20 cellular contexts compared by ENCODE assay signal in the genomic region with DNA sequence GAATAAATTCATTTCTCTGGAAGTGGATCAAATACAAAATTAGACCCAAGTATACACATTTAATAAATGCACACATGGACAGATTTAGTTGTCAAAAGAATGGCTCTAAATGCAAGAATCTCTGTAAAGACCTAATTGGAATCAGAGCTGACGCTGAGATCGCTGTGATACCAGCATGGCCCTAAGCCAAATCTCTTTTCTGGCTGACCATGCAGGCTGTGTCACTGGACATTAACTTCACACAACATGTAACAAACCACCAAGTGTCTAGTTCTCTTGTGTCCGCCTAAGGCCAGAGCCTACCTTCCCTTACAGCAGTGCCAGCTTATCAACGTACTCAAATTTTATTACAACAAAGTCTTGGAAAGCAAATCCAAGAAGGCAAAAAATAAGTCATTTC.
DNase-seq lines count a peak whose midpoint lies in the region; ATAC-seq, FAIRE-seq and TF ChIP-seq lines count a peak whose summit lies in the region.
"Had no signal": no experiment of that assay in that cellular context is flagged by ENCODE, and none has a peak within 500 bp of the region (broad histone marks: within the 10 kb centered on the region; RNA-seq: fewer than 3 reads in every experiment).

No MANE protein-coding gene starts in this region.

- H3K23ac ChIP-seq in trophoblast cell (ENCODE audit: low read length): no peak overlapping the region

- H2BK12ac ChIP-seq in trophoblast cell (ENCODE audit: low read length): no peak overlapping the region

- H4K91ac ChIP-seq in trophoblast cell (ENCODE audit: low read depth, low read length): no peak overlapping the region

- H3K4me2 ChIP-seq in SK-N-SH (peak overlapping the region; percentile 56), endothelial cell of umbilical vein (ENCODE audit: insufficient read depth, low read length) (no peak overlapping the region), trophoblast cell (ENCODE audit: low read length) (no peak overlapping the region)
- H3K4me2 ChIP-seq: neural progenitor cell had no signal

- H3F3A ChIP-seq in SK-N-SH (replicated peaks; ENCODE audit: insufficient read depth): peaks cover 42% of the 10 kb centered on the region

- H3K27ac ChIP-seq in SK-N-SH (ENCODE audit: low read depth in 2 of 2, low read length in 1 of 2) (peak overlapping the region; percentile 60 to 82), endothelial cell of umbilical vein (ENCODE audit: insufficient read depth, low read depth, low read length) (no peak overlapping the region), trophoblast cell (ENCODE audit: low read depth, low read length) (no peak overlapping the region)
- H3K27ac ChIP-seq: neural progenitor cell had no signal

- ATAC-seq in HG03175 (IDR thresholded peaks at IDR 0.05; ENCODE audit: unreplicated experiment): no peak
- ATAC-seq in HG02840 (IDR thresholded peaks at IDR 0.05; ENCODE audit: low FRiP score, unreplicated experiment): no peak
- ATAC-seq: CD8-positive, alpha-beta T cell; stimulated activated effector memory CD8-positive, alpha-beta T cell treated with anti-CD3 and anti-CD28 coated beads, Interleukin-12 subunit alpha, Interleukin-12 subunit beta, amount 100 ng/mL, for 72 hours had no signal

- TF ChIP-seq RAD21 in SK-N-SH (IDR thresholded peaks at IDR 0.05; ENCODE audit: low read length): peak; percentile 34

- H3K9me1 ChIP-seq in endothelial cell of umbilical vein (replicated peaks; ENCODE audit: control insufficient read depth, extremely low read depth, insufficient read depth, low read length): no peaks in the 10 kb centered on the region

- H3K27me3 ChIP-seq in BE2C (no peaks in the 10 kb centered on the region), SK-N-SH (ENCODE audit: insufficient read depth) (no peaks in the 10 kb centered on the region), endothelial cell of umbilical vein (ENCODE audit: control insufficient read depth in 2 of 2, insufficient read depth in 2 of 2, low read length in 2 of 2) (no peaks in the 10 kb centered on the region), trophoblast cell (ENCODE audit: insufficient read depth, low read length) (no peaks in the 10 kb centered on the region)
- H3K27me3 ChIP-seq: neural progenitor cell had no signal

- no peak overlapping the region for H3K9ac ChIP-seq in SK-N-SH
- H3K9ac ChIP-seq in endothelial cell of umbilical vein (replicated peaks; ENCODE audit: extremely low read depth, insufficient read depth, low read length): no peak overlapping the region
- no peak overlapping the region for H3K9ac ChIP-seq in trophoblast cell (ENCODE audit: low read length)
- H3K9ac ChIP-seq: neural progenitor cell had no signal

- no peak overlapping the region for H3K14ac ChIP-seq in trophoblast cell (ENCODE audit: low read length)

- H3K79me2 ChIP-seq in SK-N-SH (ENCODE audit: insufficient read depth) (peaks cover 100% of the 10 kb centered on the region), endothelial cell of umbilical vein (ENCODE audit: control insufficient read depth, insufficient read depth, low read length) (peaks cover 73% of the 10 kb centered on the region), trophoblast cell (ENCODE audit: control insufficient read depth, insufficient read depth, low read length, poor library complexity) (peaks cover 13% of the 10 kb centered on the region)

- peak; percentile 70 to 94; a peak in 3 of 4 replicates for TF ChIP-seq EP300 in SK-N-SH (IDR thresholded peaks at IDR 0.05; ENCODE audit: borderline replicate concordance in 1 of 2, low read depth in 1 of 2, low read length in 1 of 2)

- H4K12ac ChIP-seq in trophoblast cell (ENCODE audit: low read depth, low read length): no peak overlapping the region

- TF ChIP-seq CTCF in BE2C (IDR thresholded peaks at IDR 0.05; ENCODE audit: low read depth, low read length): no peak
- TF ChIP-seq CTCF in SK-N-SH (IDR thresholded peaks at IDR 0.05): no peak
- TF ChIP-seq CTCF in endothelial cell of umbilical vein (IDR thresholded peaks at IDR 0.05; ENCODE audit: extremely low read depth in 1 of 2, insufficient read depth in 1 of 2, low read depth in 1 of 2, low read length in 2 of 2): no peak

- TF ChIP-seq POLR2A in endothelial cell of umbilical vein (IDR thresholded peaks at IDR 0.05; ENCODE audit: low read depth, low read length): no peak

- H3K4me1 ChIP-seq in BE2C (peaks cover 42% of the 10 kb centered on the region), SK-N-SH (ENCODE audit: control insufficient read depth in 1 of 2, insufficient read depth in 2 of 2, low read depth in 1 of 2, low read length in 1 of 2) (peaks cover 32 to 49% of the 10 kb centered on the region in 2 experiments), endothelial cell of umbilical vein (ENCODE audit: control insufficient read depth, extremely low read depth, insufficient read depth, low read length) (peaks cover 21% of the 10 kb centered on the region), trophoblast cell (ENCODE audit: control insufficient read depth in 1 of 2, insufficient read depth in 2 of 2, low read length in 2 of 2) (peaks cover 10 to 16% of the 10 kb centered on the region in 2 experiments)

- no peak overlapping the region for H2AFZ ChIP-seq in SK-N-SH (ENCODE audit: low read depth)
- no peak overlapping the region for H2AFZ ChIP-seq in endothelial cell of umbilical vein (ENCODE audit: low read depth, low read length)
- H2AFZ ChIP-seq in trophoblast cell (ENCODE audit: insufficient read depth, low read length, poor library complexity): no peak overlapping the region
- H2AFZ ChIP-seq: neural progenitor cell had no signal

- peak; percentile 15 for FAIRE-seq in endothelial cell of umbilical vein (lab: Jason Lieb, UNC)
- FAIRE-seq: endometrium, TTC549 had no signal

- H2BK120ac ChIP-seq in trophoblast cell (ENCODE audit: insufficient read depth, low read length, poor library complexity): no peak overlapping the region

- H3K4me3 ChIP-seq in BE2C (ENCODE audit: low read depth, low read length): no peak overlapping the region
- no peak overlapping the region; a peak in 1 of 4 replicates for H3K4me3 ChIP-seq in SK-N-SH (ENCODE audit: low read depth in 2 of 2, low read length in 1 of 2)
- no peak overlapping the region for H3K4me3 ChIP-seq in endothelial cell of umbilical vein (replicated peaks in 1 of 3; ENCODE audit: insufficient read depth in 1 of 3, low read depth in 1 of 3, low read length in 3 of 3)
- H3K4me3 ChIP-seq in trophoblast cell (ENCODE audit: low read depth, low read length): no peak overlapping the region
- H3K4me3 ChIP-seq: neural progenitor cell, thoracic aorta had no signal

- H3K9me3 ChIP-seq in BE2C (no peaks in the 10 kb centered on the region), SK-N-SH (no peaks in the 10 kb centered on the region), endothelial cell of umbilical vein (replicated peaks; ENCODE audit: control insufficient read depth, insufficient read depth, low read length) (no peaks in the 10 kb centered on the region), trophoblast cell (ENCODE audit: insufficient read depth, low read depth, low read length) (no peaks in the 10 kb centered on the region)
- H3K9me3 ChIP-seq: thoracic aorta had no signal

- H3K4ac ChIP-seq in trophoblast cell (ENCODE audit: low read depth, low read length): peak overlapping the region; percentile 65

- intact Hi-C loops in endothelial cell of umbilical vein (cut with micrococcal nuclease): no loop called here

- no peak overlapping the region for H2AK5ac ChIP-seq in trophoblast cell (ENCODE audit: low read length)

- CTCF ChIA-PET in SK-N-SH (lab: Yijun Ruan, JAX): interaction anchor here (1.0 to 2.0 kb wide), 3 partner anchors 9 to 547 kb away, joined by 3 to 10 read pairs (median 4); no protein-coding TSS in a partner anchor
- CTCF ChIA-PET in endothelial cell of umbilical vein (lab: Charles Lee): interaction anchor here (0.9 to 1.9 kb wide), 3 partner anchors 12 to 134 kb away, joined by 4 to 10 read pairs (median 6); no protein-coding TSS in a partner anchor

- dilution Hi-C loops in endothelial cell of umbilical vein (cut with MboI; ENCODE audit: extremely low pct_ligation_motif_present, low sequenced_read_pairs): no loop called here

- no peak overlapping the region for H2BK5ac ChIP-seq in trophoblast cell (ENCODE audit: low read depth, low read length, poor library complexity)

- DNase-seq in BE2C (peak; percentile 31), SK-N-SH (peak; percentile 54), endothelial cell of umbilical vein (ENCODE audit: low read depth, low spot score) (peak; percentile 56), trophoblast cell (peak; percentile 67 to 69), hippocampal formation (lab: John Stamatoyannopoulos, UW) (no peak), AG08396 (ENCODE audit: low spot score) (no peak)
- DNase-seq: activated CD4-positive, alpha-beta T cell treated with anti-CD3 and anti-CD28 coated beads for 48 hours; activated gamma-delta T cell treated with Interleukin-2 at 50 U/mL for 16 hours; amniotic stem cell; CD8-positive, alpha-beta T cell; DND-41; NCI-H1048; NCI-H2029 had no signal

- H3K79me1 ChIP-seq in trophoblast cell (ENCODE audit: low read length): peaks cover 1% of the 10 kb centered on the region

- H4K20me1 ChIP-seq in SK-N-SH (ENCODE audit: insufficient read depth) (peaks cover 97% of the 10 kb centered on the region), endothelial cell of umbilical vein (replicated peaks; ENCODE audit: control insufficient read depth, extremely low read depth, insufficient read depth, low read length) (peaks cover 7% of the 10 kb centered on the region)

- POLR2A ChIA-PET in SK-N-SH (lab: Yijun Ruan, JAX): no interaction called here
- POLR2A ChIA-PET in endothelial cell of umbilical vein (lab: Charles Lee): interaction anchor here (0.6 kb wide), 1 partner anchor 23 kb away, joined by 3 read pairs; no protein-coding TSS in a partner anchor

- 30% methylated on average over 4 of the region's 4 CpGs for WGBS in SK-N-SH (ENCODE audit: low lambda C conversion rate)
- no CpG with 5 or more reads among the region's 4 CpGs for WGBS in trophoblast cell (ENCODE audit: extremely low coverage, insufficient coverage, insufficient read length)

- H3K9me2 ChIP-seq in SK-N-SH: no peaks in the 10 kb centered on the region

- H3K36me3 ChIP-seq in BE2C (no peaks in the 10 kb centered on the region), SK-N-SH (replicated peaks in 1 of 2; ENCODE audit: control insufficient read depth in 1 of 2, insufficient read depth in 2 of 2, low read length in 1 of 2) (no peaks in the 10 kb centered on the region), endothelial cell of umbilical vein (ENCODE audit: control insufficient read depth in 2 of 2, extremely low read depth in 1 of 2, insufficient read depth in 2 of 2, low read length in 2 of 2) (no peaks in the 10 kb centered on the region), trophoblast cell (ENCODE audit: control insufficient read depth in 1 of 2, insufficient read depth in 2 of 2, low read length in 2 of 2) (no peaks in the 10 kb centered on the region)
- H3K36me3 ChIP-seq: neural progenitor cell, thoracic aorta had no signal

- H3K18ac ChIP-seq in trophoblast cell (ENCODE audit: low read length): no peak overlapping the region

- no peak overlapping the region for H4K8ac ChIP-seq in trophoblast cell (ENCODE audit: low read depth, low read length)

- BruUV-seq in endothelial cell of umbilical vein (replicated peaks; lab: Mats Ljungman, UMichigan): no TSS peak

TF ChIP-seq in SK-N-SH, 30 proteins besides CTCF, POLR2A, EP300 and RAD21 (continues in another document):
- no peak for TF ChIP-seq GABPA (IDR thresholded peaks at IDR 0.05; ENCODE audit: low read depth)

Comparison
In these comparisons a context has a peak if more than half of its experiments do, and no peak if none do; other contexts are left out.
1. DNase-seq: peak in BE2C (single experiment), SK-N-SH (single experiment), endothelial cell of umbilical vein (single experiment) and trophoblast cell (2 of 2); none in hippocampal formation (0 of 2) and AG08396 (single experiment).
2. H3K27ac ChIP-seq: peak in SK-N-SH (2 of 2); none in endothelial cell of umbilical vein (single experiment) and trophoblast cell (single experiment).